ENCODE assay signal across 1 cellular context in the genomic region with DNA sequence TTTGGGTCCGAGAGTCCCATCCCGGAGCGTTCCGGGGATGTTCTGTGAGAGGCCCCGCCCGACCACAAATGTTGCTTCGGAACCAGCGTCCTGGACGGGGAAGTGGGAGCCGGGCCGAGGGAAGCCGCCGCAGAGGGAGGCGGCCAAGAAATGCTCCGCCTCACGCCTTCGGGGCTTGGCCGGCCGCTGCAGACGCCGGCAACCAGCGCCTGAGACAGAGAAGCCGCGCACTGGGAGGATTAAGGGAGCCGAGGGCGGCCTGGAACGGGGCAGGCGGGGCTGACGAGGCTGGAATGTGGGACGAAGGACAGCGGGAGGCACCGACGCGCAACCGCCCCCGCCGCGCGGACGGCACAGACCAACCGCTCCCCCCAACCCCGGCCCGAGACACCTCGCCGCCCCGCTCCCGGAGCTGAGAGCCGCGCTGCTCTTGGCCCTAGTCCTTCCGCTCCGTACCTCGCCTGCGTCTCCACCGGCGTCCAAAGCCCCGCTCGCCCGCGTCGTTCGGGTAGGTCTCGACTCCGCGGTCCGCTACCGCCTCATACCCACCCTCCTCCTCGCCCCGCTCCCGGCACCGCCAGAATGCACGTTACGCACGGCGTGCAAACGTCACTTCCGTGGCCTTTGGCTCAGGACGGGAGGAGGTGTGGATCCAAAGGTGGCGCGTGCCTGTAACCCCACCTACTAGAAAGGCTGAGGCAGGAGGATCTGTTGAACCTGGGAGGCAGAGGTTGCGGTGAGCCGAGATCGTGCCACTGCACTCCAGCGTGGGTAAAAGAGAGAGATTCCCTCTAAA.
TF ChIP-seq lines count a peak whose summit lies in the region.

No MANE protein-coding gene starts in this region.

TF ChIP-seq in HEK293, 187 proteins besides CTCF, POLR2A, EP300 and RAD21 (continued from another document and continues in another):
- peak; percentile 86 for TF ChIP-seq ZFHX2 (tag by site-specific recombination; conservative IDR thresholded peaks at IDR 0.05)
- no peak for TF ChIP-seq ZNF138 (tag by site-specific recombination; IDR thresholded peaks at IDR 0.05; ENCODE audit: borderline replicate concordance)
- no peak for TF ChIP-seq ZNF677 (tag by site-specific recombination; IDR thresholded peaks at IDR 0.05)
- TF ChIP-seq ZNF433 (tag by site-specific recombination; IDR thresholded peaks at IDR 0.05; ENCODE audit: low read depth), result no peak
- peak; percentile 56; the same call in 1 of the 2 replicates for TF ChIP-seq ZNF600 (tag by site-specific recombination; IDR thresholded peaks at IDR 0.05)
- 0 out of 2 replicates have a peak, but pooled peaks have one; percentile 2 for TF ChIP-seq KLF1 (tag by site-specific recombination; IDR thresholded peaks at IDR 0.05)
- TF ChIP-seq, protein P1, sequence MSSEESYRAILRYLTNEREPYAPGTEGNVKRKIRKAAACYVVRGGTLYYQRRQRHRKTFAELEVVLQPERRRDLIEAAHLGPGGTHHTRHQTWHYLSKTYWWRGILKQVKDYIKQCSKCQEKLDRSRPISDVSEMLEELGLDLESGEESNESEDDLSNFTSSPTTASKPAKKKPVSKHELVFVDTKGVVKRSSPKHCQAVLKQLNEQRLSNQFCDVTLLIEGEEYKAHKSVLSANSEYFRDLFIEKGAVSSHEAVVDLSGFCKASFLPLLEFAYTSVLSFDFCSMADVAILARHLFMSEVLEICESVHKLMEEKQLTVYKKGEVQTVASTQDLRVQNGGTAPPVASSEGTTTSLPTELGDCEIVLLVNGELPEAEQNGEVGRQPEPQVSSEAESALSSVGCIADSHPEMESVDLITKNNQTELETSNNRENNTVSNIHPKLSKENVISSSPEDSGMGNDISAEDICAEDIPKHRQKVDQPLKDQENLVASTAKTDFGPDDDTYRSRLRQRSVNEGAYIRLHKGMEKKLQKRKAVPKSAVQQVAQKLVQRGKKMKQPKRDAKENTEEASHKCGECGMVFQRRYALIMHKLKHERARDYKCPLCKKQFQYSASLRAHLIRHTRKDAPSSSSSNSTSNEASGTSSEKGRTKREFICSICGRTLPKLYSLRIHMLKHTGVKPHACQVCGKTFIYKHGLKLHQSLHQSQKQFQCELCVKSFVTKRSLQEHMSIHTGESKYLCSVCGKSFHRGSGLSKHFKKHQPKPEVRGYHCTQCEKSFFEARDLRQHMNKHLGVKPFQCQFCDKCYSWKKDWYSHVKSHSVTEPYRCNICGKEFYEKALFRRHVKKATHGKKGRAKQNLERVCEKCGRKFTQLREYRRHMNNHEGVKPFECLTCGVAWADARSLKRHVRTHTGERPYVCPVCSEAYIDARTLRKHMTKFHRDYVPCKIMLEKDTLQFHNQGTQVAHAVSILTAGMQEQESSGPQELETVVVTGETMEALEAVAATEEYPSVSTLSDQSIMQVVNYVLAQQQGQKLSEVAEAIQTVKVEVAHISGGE (tag by site-specific recombination; conservative IDR thresholded peaks at IDR 0.05; ENCODE audit: low read depth), result peak; percentile 87
- peak; percentile 66; the same call in 1 of the 2 replicates for TF ChIP-seq KLF8 (tag by site-specific recombination; IDR thresholded peaks at IDR 0.05)
- TF ChIP-seq ZNF560 (tag by site-specific recombination; IDR thresholded peaks at IDR 0.05; ENCODE audit: borderline replicate concordance), result no peak
- TF ChIP-seq, protein P2, sequence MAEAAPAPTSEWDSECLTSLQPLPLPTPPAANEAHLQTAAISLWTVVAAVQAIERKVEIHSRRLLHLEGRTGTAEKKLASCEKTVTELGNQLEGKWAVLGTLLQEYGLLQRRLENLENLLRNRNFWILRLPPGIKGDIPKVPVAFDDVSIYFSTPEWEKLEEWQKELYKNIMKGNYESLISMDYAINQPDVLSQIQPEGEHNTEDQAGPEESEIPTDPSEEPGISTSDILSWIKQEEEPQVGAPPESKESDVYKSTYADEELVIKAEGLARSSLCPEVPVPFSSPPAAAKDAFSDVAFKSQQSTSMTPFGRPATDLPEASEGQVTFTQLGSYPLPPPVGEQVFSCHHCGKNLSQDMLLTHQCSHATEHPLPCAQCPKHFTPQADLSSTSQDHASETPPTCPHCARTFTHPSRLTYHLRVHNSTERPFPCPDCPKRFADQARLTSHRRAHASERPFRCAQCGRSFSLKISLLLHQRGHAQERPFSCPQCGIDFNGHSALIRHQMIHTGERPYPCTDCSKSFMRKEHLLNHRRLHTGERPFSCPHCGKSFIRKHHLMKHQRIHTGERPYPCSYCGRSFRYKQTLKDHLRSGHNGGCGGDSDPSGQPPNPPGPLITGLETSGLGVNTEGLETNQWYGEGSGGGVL (tag by site-specific recombination; IDR thresholded peaks at IDR 0.05), result peak; percentile 34; the same call in 1 of the 2 replicates
- TF ChIP-seq ZNF292 (tag by site-specific recombination; IDR thresholded peaks at IDR 0.05; ENCODE audit: borderline replicate concordance, low read depth), result no peak
- TF ChIP-seq ZNF629 (tag by site-specific recombination; IDR thresholded peaks at IDR 0.05), result peak; percentile 83
- TF ChIP-seq, protein P3, sequence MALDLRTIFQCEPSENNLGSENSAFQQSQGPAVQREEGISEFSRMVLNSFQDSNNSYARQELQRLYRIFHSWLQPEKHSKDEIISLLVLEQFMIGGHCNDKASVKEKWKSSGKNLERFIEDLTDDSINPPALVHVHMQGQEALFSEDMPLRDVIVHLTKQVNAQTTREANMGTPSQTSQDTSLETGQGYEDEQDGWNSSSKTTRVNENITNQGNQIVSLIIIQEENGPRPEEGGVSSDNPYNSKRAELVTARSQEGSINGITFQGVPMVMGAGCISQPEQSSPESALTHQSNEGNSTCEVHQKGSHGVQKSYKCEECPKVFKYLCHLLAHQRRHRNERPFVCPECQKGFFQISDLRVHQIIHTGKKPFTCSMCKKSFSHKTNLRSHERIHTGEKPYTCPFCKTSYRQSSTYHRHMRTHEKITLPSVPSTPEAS (tag by site-specific recombination; IDR thresholded peaks at IDR 0.05), result no peak
- no peak for TF ChIP-seq ZSCAN5A (tag by site-specific recombination; IDR thresholded peaks at IDR 0.05)
- no peak for TF ChIP-seq ZNF23 (tag by site-specific recombination; IDR thresholded peaks at IDR 0.05; ENCODE audit: borderline replicate concordance)
- TF ChIP-seq GLIS1 (tag by site-specific recombination; IDR thresholded peaks at IDR 0.05), result peak; percentile 59
- TF ChIP-seq ZNF580 (tag by site-specific recombination; IDR thresholded peaks at IDR 0.05), result peak; percentile 33; the same call in 1 of the 2 replicates
- peak; percentile 86 for TF ChIP-seq ZEB2 (tag by site-specific recombination; IDR thresholded peaks at IDR 0.05)
- no peak for TF ChIP-seq SETDB1 (IDR thresholded peaks at IDR 0.05; ENCODE audit: insufficient read length, low read length)
- TF ChIP-seq GLI4 (tag by site-specific recombination; IDR thresholded peaks at IDR 0.05), result no peak; the same call in 1 of the 2 replicates
- no peak for TF ChIP-seq ZNF549 (tag by site-specific recombination; IDR thresholded peaks at IDR 0.05)
- TF ChIP-seq ZNF324 (tag by site-specific recombination; IDR thresholded peaks at IDR 0.05), result 0 out of 2 replicates have a peak, but pooled peaks have one; percentile 44
- no peak for TF ChIP-seq ZNF473 (tag by site-specific recombination; IDR thresholded peaks at IDR 0.05)
- no peak for TF ChIP-seq ZBTB49 (tag by site-specific recombination; IDR thresholded peaks at IDR 0.05; ENCODE audit: low read depth)
- peak; percentile 53 for TF ChIP-seq ZIC2 (tag by site-specific recombination; IDR thresholded peaks at IDR 0.05)
- TF ChIP-seq ZNF112 (tag by site-specific recombination; IDR thresholded peaks at IDR 0.05), result no peak
- TF ChIP-seq, protein P4, sequence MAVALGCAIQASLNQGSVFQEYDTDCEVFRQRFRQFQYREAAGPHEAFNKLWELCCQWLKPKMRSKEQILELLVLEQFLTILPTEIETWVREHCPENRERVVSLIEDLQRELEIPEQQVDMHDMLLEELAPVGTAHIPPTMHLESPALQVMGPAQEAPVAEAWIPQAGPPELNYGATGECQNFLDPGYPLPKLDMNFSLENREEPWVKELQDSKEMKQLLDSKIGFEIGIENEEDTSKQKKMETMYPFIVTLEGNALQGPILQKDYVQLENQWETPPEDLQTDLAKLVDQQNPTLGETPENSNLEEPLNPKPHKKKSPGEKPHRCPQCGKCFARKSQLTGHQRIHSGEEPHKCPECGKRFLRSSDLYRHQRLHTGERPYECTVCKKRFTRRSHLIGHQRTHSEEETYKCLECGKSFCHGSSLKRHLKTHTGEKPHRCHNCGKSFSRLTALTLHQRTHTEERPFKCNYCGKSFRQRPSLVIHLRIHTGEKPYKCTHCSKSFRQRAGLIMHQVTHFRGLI (tag by site-specific recombination; IDR thresholded peaks at IDR 0.05), result no peak
- TF ChIP-seq MEIS1 (CRISPR knock-in tag; IDR thresholded peaks at IDR 0.05; ENCODE audit: borderline replicate concordance), result no peak
- no peak for TF ChIP-seq ZNF214 (tag by site-specific recombination; IDR thresholded peaks at IDR 0.05; ENCODE audit: borderline replicate concordance)
- TF ChIP-seq, protein P5, sequence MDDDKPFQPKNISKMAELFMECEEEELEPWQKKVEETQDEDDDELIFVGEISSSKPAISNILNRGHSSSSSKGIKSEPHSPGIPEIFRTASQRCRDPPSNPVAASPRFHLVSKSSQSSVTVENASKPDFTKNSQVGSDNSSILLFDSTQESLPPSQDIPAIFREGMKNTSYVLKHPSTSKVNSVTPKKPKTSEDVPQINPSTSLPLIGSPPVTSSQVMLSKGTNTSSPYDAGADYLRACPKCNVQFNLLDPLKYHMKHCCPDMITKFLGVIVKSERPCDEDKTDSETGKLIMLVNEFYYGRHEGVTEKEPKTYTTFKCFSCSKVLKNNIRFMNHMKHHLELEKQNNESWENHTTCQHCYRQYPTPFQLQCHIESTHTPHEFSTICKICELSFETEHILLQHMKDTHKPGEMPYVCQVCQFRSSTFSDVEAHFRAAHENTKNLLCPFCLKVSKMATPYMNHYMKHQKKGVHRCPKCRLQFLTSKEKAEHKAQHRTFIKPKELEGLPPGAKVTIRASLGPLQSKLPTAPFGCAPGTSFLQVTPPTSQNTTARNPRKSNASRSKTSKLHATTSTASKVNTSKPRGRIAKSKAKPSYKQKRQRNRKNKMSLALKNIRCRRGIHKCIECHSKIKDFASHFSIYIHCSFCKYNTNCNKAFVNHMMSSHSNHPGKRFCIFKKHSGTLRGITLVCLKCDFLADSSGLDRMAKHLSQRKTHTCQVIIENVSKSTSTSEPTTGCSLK (tag by site-specific recombination; IDR thresholded peaks at IDR 0.05), result no peak
- TF ChIP-seq KLF10 (tag by site-specific recombination; IDR thresholded peaks at IDR 0.05), result no peak
- no peak for TF ChIP-seq MYNN (tag by site-specific recombination; IDR thresholded peaks at IDR 0.05; ENCODE audit: borderline replicate concordance)
- TF ChIP-seq ZNF776 (tag by site-specific recombination; IDR thresholded peaks at IDR 0.05; ENCODE audit: borderline replicate concordance), result no peak
- no peak for TF ChIP-seq ZNF654 (tag by site-specific recombination; IDR thresholded peaks at IDR 0.05; ENCODE audit: low read depth)
- TF ChIP-seq ZNF571 (tag by site-specific recombination; IDR thresholded peaks at IDR 0.05), result no peak
- TF ChIP-seq ZNF280D (tag by site-specific recombination; IDR thresholded peaks at IDR 0.05), result no peak
